Comparison of ENCODE assay signal across 18 cellular contexts in genomic region chr16:64974381-64974780, GRCh38.
"Had no signal": no experiment of that assay in that cellular context is flagged by ENCODE, and none has a peak within 500 bp of the region (broad histone marks: within the 10 kb centered on the region; RNA-seq: fewer than 3 reads in every experiment).

No MANE protein-coding gene starts in this region.

- H2AFZ ChIP-seq: hepatocyte had no signal

- H3K9me3 ChIP-seq: colonic mucosa, esophagus squamous epithelium, ovary, right atrium auricular region, sigmoid colon had no signal

- H3K27me3 ChIP-seq: colonic mucosa, esophagus squamous epithelium, hepatocyte, ovary, right atrium auricular region, sigmoid colon had no signal

- H3K27ac ChIP-seq: colonic mucosa, esophagus squamous epithelium, hepatocyte, ovary, right atrium auricular region, sigmoid colon, skin epidermis had no signal

- H3K4me3 ChIP-seq: colonic mucosa, esophagus squamous epithelium, hepatocyte, ovary, right atrium auricular region, sigmoid colon, skin epidermis had no signal

- H3K36me3 ChIP-seq: colonic mucosa, ovary had no signal

- H3K4me2 ChIP-seq: hepatocyte had no signal

- ATAC-seq: left cardiac atrium; natural killer cell treated with Interleukin-12 subunit alpha and Interleukin-12 subunit beta and Interleukin-15 and Interleukin-18, amount 100 ng/mL, for 72 hours had no signal

- H3K4me1 ChIP-seq: colonic mucosa, esophagus squamous epithelium, right atrium auricular region, sigmoid colon had no signal

- DNase-seq: cerebellar nuclear complex; colonic mucosa; dermis blood vessel endothelial cell; esophagus squamous epithelium; foreskin fibroblast; head of caudate nucleus; kidney; left cardiac atrium; mammary epithelial cell; ovary; sigmoid colon; stimulated activated CD4-positive, alpha-beta T cell treated with anti-CD3 and anti-CD28 coated beads, Interleukin-12 subunit alpha, Interleukin-12 subunit beta, amount 100 ng/mL, for 4 hours; stimulated activated naive CD4-positive, alpha-beta T cell; trophoblast cell had no signal
